Comparison of ENCODE assay signal across 18 cellular contexts in the genomic region with DNA sequence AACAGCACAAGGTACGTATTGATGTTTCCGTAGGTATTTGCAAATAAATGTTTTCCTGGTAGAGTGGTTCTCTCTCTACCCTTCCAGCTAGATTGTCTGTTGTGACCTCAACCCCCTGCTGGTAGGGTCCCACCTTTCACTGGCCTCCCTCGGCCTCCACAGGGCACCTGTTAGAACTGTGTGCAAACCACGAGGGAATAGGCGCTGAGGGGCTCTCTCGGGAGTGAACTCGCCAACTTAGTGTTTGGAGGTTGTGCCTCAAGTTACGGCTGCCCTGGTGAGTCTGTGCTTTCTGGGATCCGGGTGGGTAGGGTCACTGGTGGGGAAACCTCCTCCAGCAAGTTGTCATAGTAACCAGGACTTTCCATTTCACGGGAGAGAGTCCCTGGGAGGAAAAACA.
"Had no signal": no experiment of that assay in that cellular context is flagged by ENCODE, and none has a peak within 500 bp of the region (broad histone marks: within the 10 kb centered on the region; RNA-seq: fewer than 3 reads in every experiment).

No MANE protein-coding gene starts in this region.

- H3K9me3 Mint-ChIP-seq: activated B cell treated with CpG ODN at 0.5 μM for 24 hours; activated CD8-positive, alpha-beta T cell treated with anti-CD3 and anti-CD28 coated beads for 36 hours; activated naive CD4-positive, alpha-beta T cell treated with anti-CD3 and anti-CD28 coated beads, Interleukin-2, amount 10 ng/mL, durations not matched to agents 7 days and 5 days; activated naive CD8-positive, alpha-beta T cell treated with anti-CD3 and anti-CD28 coated beads, Interleukin-2, amount 50 U/mL, for 24 hours; activated T-helper 17 cell treated with anti-CD3 and anti-CD28 coated beads, Interleukin-2, amount 50 U/mL, for 72 hours; mesothelial cell of epicardium; T-helper 2 cell treated with Interferon-gamma antibody and Interleukin-4, amounts not matched to agents 5 μg/mL and 100 μg/mL, for 36 hours had no signal

- H3K27me3 ChIP-seq: brain microvascular endothelial cell, left lung had no signal

- ATAC-seq: activated CD8-positive, alpha-beta T cell treated with anti-CD3 and anti-CD28 coated beads for 36 hours; activated naive CD8-positive, alpha-beta T cell treated with anti-CD3 and anti-CD28 coated beads, Interleukin-2, amount 50 U/mL, for 24 hours; activated T-helper 17 cell treated with anti-CD3 and anti-CD28 coated beads, Interleukin-2, amount 50 U/mL, for 72 hours had no signal

- H3K4me3 Mint-ChIP-seq: activated B cell treated with CpG ODN at 0.5 μM for 24 hours; activated CD8-positive, alpha-beta T cell treated with anti-CD3 and anti-CD28 coated beads for 36 hours; activated naive CD4-positive, alpha-beta T cell treated with anti-CD3 and anti-CD28 coated beads, Interleukin-2, amount 10 ng/mL, durations not matched to agents 7 days and 5 days; activated naive CD8-positive, alpha-beta T cell treated with anti-CD3 and anti-CD28 coated beads, Interleukin-2, amount 50 U/mL, for 24 hours; activated T-helper 17 cell treated with anti-CD3 and anti-CD28 coated beads, Interleukin-2, amount 50 U/mL, for 72 hours; mesothelial cell of epicardium had no signal

- H3K4me3 ChIP-seq: left lung had no signal

- H3K9me3 ChIP-seq: left lung had no signal

- H3K27me3 Mint-ChIP-seq: activated B cell treated with CpG ODN at 0.5 μM for 24 hours; activated CD8-positive, alpha-beta T cell treated with anti-CD3 and anti-CD28 coated beads for 36 hours; activated naive CD8-positive, alpha-beta T cell treated with anti-CD3 and anti-CD28 coated beads, Interleukin-2, amount 50 U/mL, for 24 hours; activated T-helper 17 cell treated with anti-CD3 and anti-CD28 coated beads, Interleukin-2, amount 50 U/mL, for 72 hours had no signal

- H3K27ac Mint-ChIP-seq: activated B cell treated with CpG ODN at 0.5 μM for 24 hours; activated CD8-positive, alpha-beta T cell treated with anti-CD3 and anti-CD28 coated beads for 36 hours; activated naive CD8-positive, alpha-beta T cell treated with anti-CD3 and anti-CD28 coated beads, Interleukin-2, amount 50 U/mL, for 24 hours; activated T-helper 17 cell treated with anti-CD3 and anti-CD28 coated beads, Interleukin-2, amount 50 U/mL, for 72 hours; mesothelial cell of epicardium had no signal

- H3K4me1 Mint-ChIP-seq: mesothelial cell of epicardium had no signal

- H3K36me3 ChIP-seq: brain microvascular endothelial cell, left lung had no signal

- DNase-seq: activated B cell treated with CpG ODN at 0.5 μM for 24 hours; activated CD4-positive, alpha-beta T cell treated with anti-CD3 and anti-CD28 coated beads for 48 hours; activated CD8-positive, alpha-beta T cell treated with anti-CD3 and anti-CD28 coated beads for 36 hours; activated naive CD4-positive, alpha-beta T cell treated with anti-CD3 and anti-CD28 coated beads, Interleukin-2, amount 10 ng/mL, durations not matched to agents 7 days and 5 days; activated naive CD8-positive, alpha-beta T cell treated with anti-CD3 and anti-CD28 coated beads, Interleukin-2, amount 50 U/mL, for 24 hours; activated T-cell treated with anti-CD3 and anti-CD28 coated beads, Interleukin-2, amount 50 U/mL, for 1 hour; aorta; brain microvascular endothelial cell; cortex of kidney; effector CD4-positive, alpha-beta T cell; left lung; stimulated activated CD4-positive, alpha-beta T cell treated with anti-CD3 and anti-CD28 coated beads, Interleukin-2, amount 100 ng/mL, for 48 hours; SW 1271 had no signal

- FAIRE-seq: frontal cortex, keratinocyte had no signal

- H3K27ac ChIP-seq: brain microvascular endothelial cell, left lung had no signal
